13 cellular contexts compared by ENCODE assay signal in genomic region chr21:33554236-33554981, GRCh38. TPM values are rescaled to one million over a fixed set of nuclear protein-coding genes. Genes with fewer than 3 reads are reported as not detected.
DNase-seq lines count a peak whose midpoint lies in the region; ATAC-seq and TF ChIP-seq lines count a peak whose summit lies in the region.
"Had no signal": no experiment of that assay in that cellular context is flagged by ENCODE, and none has a peak within 500 bp of the region (broad histone marks: within the 10 kb centered on the region; RNA-seq: fewer than 3 reads in every experiment).

No MANE protein-coding gene starts in this region.

- H3K36me3 ChIP-seq in GM23338 (ENCODE audit: insufficient read depth) = peaks cover 80% of the 10 kb centered on the region
- peaks cover 0 to 95% of the 10 kb centered on the region in 2 donors for H3K36me3 ChIP-seq in gastrocnemius medialis

- in situ Hi-C loops in gastrocnemius medialis (cut with MboI; ENCODE audit: low sequenced_read_pairs in 4 of 4) = no loop called here

- no peaks in the 10 kb centered on the region for H3K27me3 Mint-ChIP-seq in activated T-cell treated with anti-CD3 and anti-CD28 coated beads, Interleukin-2, amount 50 U/mL, for 24 hours
- H3K27me3 Mint-ChIP-seq in GM23338 (ENCODE audit: insufficient read depth, low read depth, poor library complexity) = no peaks in the 10 kb centered on the region
- H3K27me3 Mint-ChIP-seq in activated naive CD8-positive, alpha-beta T cell treated with anti-CD3 and anti-CD28 coated beads for 36 hours = no peaks in the 10 kb centered on the region
- H3K27me3 Mint-ChIP-seq in natural killer cell (ENCODE audit: low read depth in 2 of 2) = no peaks in the 10 kb centered on the region

- TF ChIP-seq CTCF in GM23338 (conservative IDR thresholded peaks at IDR 0.05; ENCODE audit: low read depth in 2 of 2) (no peak), natural killer cell (IDR thresholded peaks at IDR 0.05) (no peak), gastrocnemius medialis (IDR thresholded peaks at IDR 0.05 in 4 of 5, conservative IDR thresholded peaks at IDR 0.05 in 1 of 5) (no peak)

- peak overlapping the region; percentile 58 for H3K4me3 Mint-ChIP-seq in activated T-cell treated with anti-CD3 and anti-CD28 coated beads, Interleukin-2, amount 50 U/mL, for 24 hours
- H3K4me3 Mint-ChIP-seq in GM23338 = no peak overlapping the region; the same call in 2 of the 3 replicates
- H3K4me3 Mint-ChIP-seq in activated naive CD8-positive, alpha-beta T cell treated with anti-CD3 and anti-CD28 coated beads for 36 hours = peak overlapping the region; percentile 54
- peak overlapping the region; percentile 62 for H3K4me3 Mint-ChIP-seq in natural killer cell

- no peaks in the 10 kb centered on the region for H3K9me3 Mint-ChIP-seq in activated T-cell treated with anti-CD3 and anti-CD28 coated beads, Interleukin-2, amount 50 U/mL, for 24 hours
- no peaks in the 10 kb centered on the region for H3K9me3 Mint-ChIP-seq in GM23338
- no peaks in the 10 kb centered on the region for H3K9me3 Mint-ChIP-seq in activated naive CD8-positive, alpha-beta T cell treated with anti-CD3 and anti-CD28 coated beads for 36 hours
- no peaks in the 10 kb centered on the region for H3K9me3 Mint-ChIP-seq in natural killer cell

- H3K36me3 Mint-ChIP-seq in activated T-cell treated with anti-CD3 and anti-CD28 coated beads, Interleukin-2, amount 50 U/mL, for 24 hours (ENCODE audit: low read depth) = peaks cover 97% of the 10 kb centered on the region
- H3K36me3 Mint-ChIP-seq in GM23338 (ENCODE audit: low read depth) (peaks cover 96% of the 10 kb centered on the region), natural killer cell (peaks cover 34% of the 10 kb centered on the region)
- H3K36me3 Mint-ChIP-seq in activated naive CD8-positive, alpha-beta T cell treated with anti-CD3 and anti-CD28 coated beads for 36 hours = peaks cover 78% of the 10 kb centered on the region

- no peak overlapping the region for H2AFZ ChIP-seq in GM23338

- H3F3A ChIP-seq in GM23338 (replicated peaks; ENCODE audit: low read depth) = peaks cover 10% of the 10 kb centered on the region; the same call in 1 of the 2 replicates

- peaks cover 96% of the 10 kb centered on the region for H3K79me2 ChIP-seq in GM23338 (replicated peaks; ENCODE audit: insufficient read depth)

- peak overlapping the region; percentile 50; the same call in 1 of the 2 replicates for H3K27ac ChIP-seq in GM23338 (ENCODE audit: low read depth)
- no peak overlapping the region for H3K27ac ChIP-seq in gastrocnemius medialis
- H3K27ac ChIP-seq: stomach had no signal

- intact Hi-C loops in natural killer cell (cut with micrococcal nuclease) (no loop called here), gastrocnemius medialis (cut with DNase I; ENCODE audit: low total_unique reads) (no loop called here)

- no peak overlapping the region for H3K4me3 ChIP-seq in GM23338
- H3K4me3 ChIP-seq in gastrocnemius medialis = no peak overlapping the region
- H3K4me3 ChIP-seq: stomach had no signal

- no peaks in the 10 kb centered on the region for H3K9me3 ChIP-seq in gastrocnemius medialis
- H3K9me3 ChIP-seq: stomach had no signal

- ATAC-seq in GM23338 (no peak), natural killer cell (no peak), GM19035 (IDR thresholded peaks at IDR 0.05; ENCODE audit: unreplicated experiment) (no peak), gastrocnemius medialis (no peak), HG03045 (IDR thresholded peaks at IDR 0.05; ENCODE audit: unreplicated experiment) (no peak)

- no peaks in the 10 kb centered on the region for H3K9me2 ChIP-seq in GM23338 (ENCODE audit: insufficient read depth)

- peaks cover 62% of the 10 kb centered on the region for H4K20me1 ChIP-seq in GM23338 (replicated peaks; ENCODE audit: insufficient read depth)

- TF ChIP-seq POLR2A in gastrocnemius medialis (IDR thresholded peaks at IDR 0.05) = no peak

- H3K4me2 ChIP-seq in GM23338 = no peak overlapping the region

- H3K27me3 ChIP-seq in GM23338 (ENCODE audit: insufficient read depth) = no peaks in the 10 kb centered on the region
- no peaks in the 10 kb centered on the region for H3K27me3 ChIP-seq in gastrocnemius medialis
- H3K27me3 ChIP-seq: stomach had no signal

- H3K4me1 ChIP-seq in GM23338 (ENCODE audit: insufficient read depth) (no peaks in the 10 kb centered on the region), gastrocnemius medialis (peaks cover 11 to 16% of the 10 kb centered on the region in 2 donors)

- peak overlapping the region; percentile 76 for H3K27ac Mint-ChIP-seq in activated T-cell treated with anti-CD3 and anti-CD28 coated beads, Interleukin-2, amount 50 U/mL, for 24 hours
- H3K27ac Mint-ChIP-seq in GM23338 (no peak overlapping the region), natural killer cell (peak overlapping the region; percentile 12 to 16)
- no peak overlapping the region for H3K27ac Mint-ChIP-seq in activated naive CD8-positive, alpha-beta T cell treated with anti-CD3 and anti-CD28 coated beads for 36 hours

- DNase-seq in activated T-cell treated with anti-CD3 and anti-CD28 coated beads, Interleukin-2, amount 50 U/mL, for 24 hours = no peak
- DNase-seq in activated T-cell treated with anti-CD3 and anti-CD28 coated beads for 4 hours (no peak), GM23338 (ENCODE audit: low spot score) (no peak), natural killer cell (no peak), gastrocnemius medialis (no peak)
- no peak for DNase-seq in activated naive CD8-positive, alpha-beta T cell treated with anti-CD3 and anti-CD28 coated beads for 36 hours
- DNase-seq: activated CD4-positive, CD25-positive, alpha-beta regulatory T cell; kidney glomerular epithelial cell; NCI-H2029 treated with DMSO at 0.1 percent for 48 hours; stimulated activated CD4-positive, alpha-beta T cell treated with anti-CD3 and anti-CD28 coated beads, Interleukin-12 subunit alpha, Interleukin-12 subunit beta, amount 100 ng/mL, for 4 hours; stomach had no signal

- H3K4me1 Mint-ChIP-seq in activated T-cell treated with anti-CD3 and anti-CD28 coated beads, Interleukin-2, amount 50 U/mL, for 24 hours (ENCODE audit: low read depth) = peaks cover 68% of the 10 kb centered on the region
- H3K4me1 Mint-ChIP-seq in GM23338 (no peaks in the 10 kb centered on the region; the same call in 1 of the 3 replicates), natural killer cell (peaks cover 50% of the 10 kb centered on the region in 2 donors)
- H3K4me1 Mint-ChIP-seq in activated naive CD8-positive, alpha-beta T cell treated with anti-CD3 and anti-CD28 coated beads for 36 hours = peaks cover 49% of the 10 kb centered on the region

TF ChIP-seq in GM23338, 12 proteins besides CTCF, POLR2A, EP300 and RAD21 (continues in another document):
- TF ChIP-seq ZNF114 (CRISPR knock-in tag; IDR thresholded peaks at IDR 0.05) = no peak

RNA-seq across cellular contexts. Expression of gene SON, which starts 11.6 kb away (rescaled TPM):
- total RNA-seq in GM23338 (2014; rRNA removed; shearing (Covaris generic)) = 361 and 362 TPM in 2 replicates
- polyA plus RNA-seq in GM23338 (2016; fragmentation: Nextera tagmentation; extraction: Ambion mirVana) = 1,421 and 1,477 TPM in 2 replicates
- total RNA-seq in activated naive CD8-positive, alpha-beta T cell treated with anti-CD3 and anti-CD28 coated beads for 36 hours = 100 to 1,000 TPM; 283 to 328 TPM
- total RNA-seq in natural killer cell (100 to 1,000 TPM; 348 to 442 (median 416) TPM), gastrocnemius medialis (100 to 1,000 TPM; 109 to 390 (median 126) TPM)

RNA-seq across cellular contexts. Expression of gene GART, which starts 12.5 kb away (rescaled TPM):
- total RNA-seq in GM23338 (2014; rRNA removed; shearing (Covaris generic)) = 224 and 270 TPM in 2 replicates
- polyA plus RNA-seq in GM23338 (2016; fragmentation: Nextera tagmentation; extraction: Ambion mirVana) = 86.3 and 87.6 TPM in 2 replicates
- total RNA-seq in activated naive CD8-positive, alpha-beta T cell treated with anti-CD3 and anti-CD28 coated beads for 36 hours = 100 to 1,000 TPM; 259 to 265 TPM
- 10 to 100 TPM; 33.4 to 53.1 (median 34.6) TPM for total RNA-seq in natural killer cell
- 10 to 100 TPM; 46.3 to 97.5 (median 55.4) TPM for total RNA-seq in gastrocnemius medialis

RNA-seq across cellular contexts. Expression of gene DONSON, which starts 34.1 kb away (rescaled TPM):
- total RNA-seq in GM23338 (2014; rRNA removed; shearing (Covaris generic)) = 35.2 and 37.4 TPM in 2 replicates
- 27.2 and 32.9 TPM in 2 replicates for polyA plus RNA-seq in GM23338 (2016; fragmentation: Nextera tagmentation; extraction: Ambion mirVana)
- 10 to 100 TPM; 38.7 to 41.9 TPM for total RNA-seq in activated naive CD8-positive, alpha-beta T cell treated with anti-CD3 and anti-CD28 coated beads for 36 hours
- 10 to 100 TPM; 17.0 to 18.3 (median 17.3) TPM for total RNA-seq in natural killer cell
- total RNA-seq in gastrocnemius medialis = 1 to 10 TPM; 3.6 to 5.3 (median 4.2) TPM

Comparison
In these comparisons a context has a peak if more than half of its experiments do, and no peak if none do; other contexts are left out.
1. H3K27ac Mint-ChIP-seq: peak in activated T-cell treated with anti-CD3 and anti-CD28 coated beads, Interleukin-2, amount 50 U/mL, for 24 hours (single experiment) and natural killer cell (2 of 2); none in GM23338 (single experiment) and activated naive CD8-positive, alpha-beta T cell treated with anti-CD3 and anti-CD28 coated beads for 36 hours (single experiment).